ENCODE assay signal across 8 cellular contexts in the genomic region with DNA sequence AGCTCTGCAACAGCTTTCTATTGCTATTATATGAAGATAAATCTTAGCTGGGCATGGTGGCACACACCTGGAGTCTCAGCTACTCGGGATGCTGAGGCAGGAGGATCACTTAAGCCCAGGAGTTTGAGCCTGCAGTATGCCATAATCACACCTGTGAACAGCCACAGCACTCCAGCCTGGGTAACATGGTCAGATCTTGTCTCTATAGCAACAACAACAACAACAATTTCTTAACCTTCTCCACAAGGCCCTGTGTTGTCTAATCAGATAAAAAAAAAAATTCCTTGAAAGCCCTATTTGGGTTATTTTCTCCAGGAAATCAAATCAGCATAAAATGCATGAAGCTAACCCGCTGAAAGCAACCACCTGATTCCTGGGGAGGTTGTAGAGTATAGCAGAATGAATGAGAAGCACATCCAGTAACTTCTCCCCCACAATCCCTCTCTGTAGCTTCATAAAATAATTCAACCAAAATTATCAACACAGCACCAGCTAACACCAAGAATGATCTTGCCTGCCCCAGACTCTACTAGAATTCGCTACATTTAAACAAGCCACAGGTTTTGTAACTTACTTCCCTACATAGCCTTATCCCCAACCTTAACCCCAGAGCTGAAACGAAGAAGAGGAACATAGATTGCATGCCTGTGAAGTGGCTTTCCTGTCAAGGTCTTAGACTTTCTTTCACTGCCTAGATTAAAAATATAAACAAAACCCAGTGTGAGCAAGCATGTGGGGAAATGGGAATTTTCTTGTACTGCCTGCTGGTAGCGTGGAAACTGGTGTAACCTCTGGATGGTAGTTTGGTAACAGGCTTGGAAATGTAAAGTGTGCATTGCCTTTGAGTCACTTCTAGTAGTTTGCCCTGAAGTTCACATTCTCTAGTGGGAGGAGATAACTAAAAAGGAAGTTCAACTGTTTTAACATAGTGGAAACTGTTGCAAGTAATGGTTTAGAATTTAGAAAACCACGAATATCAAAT. TPM values are rescaled to one million over a fixed set of nuclear protein-coding genes. Genes with fewer than 3 reads are reported as not detected.
DNase-seq lines count a peak whose midpoint lies in the region; ATAC-seq and TF ChIP-seq lines count a peak whose summit lies in the region.

No MANE protein-coding gene starts in this region.

- H3K27me3 ChIP-seq in left ventricle myocardium inferior (ENCODE audit: low read depth): no peaks in the 10 kb centered on the region

- H3K9me3 ChIP-seq in left ventricle myocardium inferior (replicated peaks): no peaks in the 10 kb centered on the region

- TF ChIP-seq CTCF in HFFc6 (IDR thresholded peaks at IDR 0.05) (no peak), left ventricle myocardium inferior (IDR thresholded peaks at IDR 0.05; ENCODE audit: borderline replicate concordance) (no peak)

- no peaks in the 10 kb centered on the region for H3K36me3 Mint-ChIP-seq in HFFc6 (ENCODE audit: low read depth)

- ATAC-seq in GM18520 (IDR thresholded peaks at IDR 0.05; ENCODE audit: unreplicated experiment): peak; percentile 40

- H3K36me3 ChIP-seq in left ventricle myocardium inferior: no peaks in the 10 kb centered on the region

- H3K4me3 Mint-ChIP-seq in HFFc6: no peak overlapping the region

- peak overlapping the region; percentile 28 for H3K27ac Mint-ChIP-seq in HFFc6

- DNase-seq in HFFc6 (peak; percentile 33), NOMO-1 treated with dmso at 0.1 percent for 144 hours (lab: John Stamatoyannopoulos, UW; ENCODE audit: unreplicated experiment) (peak; percentile 80), left ventricle myocardium inferior (no peak), SW480 (ENCODE audit: low spot score) (no peak), NCI-H1417 (lab: John Stamatoyannopoulos, UW) (no peak), activated gamma-delta T cell treated with Interleukin-2 at 50 U/mL for 16 hours (no peak), EL (no peak)

- no peaks in the 10 kb centered on the region for H3K9me3 Mint-ChIP-seq in HFFc6

- no peak overlapping the region for H3K4me3 ChIP-seq in left ventricle myocardium inferior

- no peaks in the 10 kb centered on the region for H3K27me3 Mint-ChIP-seq in HFFc6 (ENCODE audit: insufficient read depth)

- H3K4me1 Mint-ChIP-seq in HFFc6 (ENCODE audit: low read depth): peaks cover 16% of the 10 kb centered on the region

- intact Hi-C loops in left ventricle myocardium inferior (cut with micrococcal nuclease): no loop called here

- H3K4me1 ChIP-seq in left ventricle myocardium inferior: no peaks in the 10 kb centered on the region

- peak overlapping the region; percentile 14 for H3K27ac ChIP-seq in left ventricle myocardium inferior (replicated peaks)

RNA-seq across cellular contexts. Expression of a gene that starts 6.0 kb away (rescaled TPM):
- total RNA-seq in HFFc6 (2021; fragmentation: NEBNext Ultra II Directional; extraction: Animal tissue kit (Norgen Biotek cat#: 25700)): 10 to 100 TPM in 4 of 6 experiments, 1 to 10 TPM in 2; 8.2 to 12.6 (median 10.9) TPM
- total RNA-seq in left ventricle myocardium inferior: 75.4 TPM

Comparison
In these comparisons a context has a peak if more than half of its experiments do, and no peak if none do; other contexts are left out.
1. DNase-seq: peak in HFFc6 (single experiment) and NOMO-1 treated with dmso at 0.1 percent for 144 hours (single experiment); none in left ventricle myocardium inferior (single experiment), SW480 (single experiment), NCI-H1417 (0 of 3), activated gamma-delta T cell treated with Interleukin-2 at 50 U/mL for 16 hours (single experiment) and EL (single experiment).